Comparison of ENCODE assay signal across 23 cellular contexts in the genomic region with DNA sequence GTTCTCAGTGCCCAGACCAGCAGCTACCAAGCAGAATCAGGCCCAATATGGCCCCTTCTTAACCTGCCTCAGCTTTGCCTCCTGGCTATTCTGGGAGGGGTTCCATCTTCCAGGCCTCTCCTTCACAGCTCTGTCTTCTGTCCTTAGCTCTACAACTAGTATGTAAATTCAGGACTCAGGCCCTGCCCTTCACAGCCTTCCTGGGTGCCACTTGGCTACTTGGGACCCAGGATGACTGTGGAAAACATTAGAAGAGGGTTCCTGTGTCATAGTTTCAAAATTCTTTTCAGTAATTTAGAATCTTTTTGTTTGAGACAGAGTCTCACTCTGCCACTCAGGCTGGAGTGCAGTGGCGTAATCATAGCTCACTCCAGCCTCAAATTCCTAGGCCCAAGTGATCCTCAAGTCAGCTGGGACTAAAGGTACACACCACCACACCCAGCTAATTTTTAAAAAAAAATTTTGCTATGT.
"Had no signal": no experiment of that assay in that cellular context is flagged by ENCODE, and none has a peak within 500 bp of the region (broad histone marks: within the 10 kb centered on the region; RNA-seq: fewer than 3 reads in every experiment).

No MANE protein-coding gene starts in this region.

- H3K4me3 Mint-ChIP-seq: activated CD8-positive, alpha-beta T cell treated with anti-CD3 and anti-CD28 coated beads for 36 hours; activated T-helper 17 cell treated with anti-CD3 and anti-CD28 coated beads, Interleukin-2, amount 50 U/mL, for 72 hours; naive B cell; neural crest cell; stimulated activated effector memory CD8-positive, alpha-beta T cell treated with anti-CD3 and anti-CD28 coated beads, Interleukin-12 subunit alpha, Interleukin-12 subunit beta, amount 100 ng/mL, for 72 hours; T-cell had no signal

- ATAC-seq: activated CD8-positive, alpha-beta T cell treated with anti-CD3 and anti-CD28 coated beads for 36 hours; activated T-helper 17 cell treated with anti-CD3 and anti-CD28 coated beads, Interleukin-2, amount 50 U/mL, for 72 hours; body of pancreas; gastrocnemius medialis; left colon; mucosa of descending colon; sciatic nerve; stimulated activated effector memory CD8-positive, alpha-beta T cell treated with anti-CD3 and anti-CD28 coated beads, Interleukin-12 subunit alpha, Interleukin-12 subunit beta, amount 100 ng/mL, for 72 hours; T-cell had no signal

- H3K9me3 ChIP-seq: body of pancreas, gastrocnemius medialis, mucosa of descending colon, ovary, SK-N-SH, thoracic aorta had no signal

- H3K9me3 Mint-ChIP-seq: activated CD8-positive, alpha-beta T cell treated with anti-CD3 and anti-CD28 coated beads for 36 hours; activated T-helper 17 cell treated with anti-CD3 and anti-CD28 coated beads, Interleukin-2, amount 50 U/mL, for 72 hours; naive B cell; neural crest cell; stimulated activated effector memory CD8-positive, alpha-beta T cell treated with anti-CD3 and anti-CD28 coated beads, Interleukin-12 subunit alpha, Interleukin-12 subunit beta, amount 100 ng/mL, for 72 hours; T-cell had no signal

- H3K36me3 Mint-ChIP-seq: naive B cell; stimulated activated effector memory CD8-positive, alpha-beta T cell treated with anti-CD3 and anti-CD28 coated beads, Interleukin-12 subunit alpha, Interleukin-12 subunit beta, amount 100 ng/mL, for 72 hours; T-cell had no signal

- DNase-seq: activated CD4-positive, alpha-beta T cell treated with anti-CD3 and anti-CD28 coated beads for 48 hours; activated CD4-positive, CD25-positive, alpha-beta regulatory T cell; activated CD8-positive, alpha-beta T cell treated with anti-CD3 and anti-CD28 coated beads for 36 hours; activated naive CD4-positive, alpha-beta T cell; activated T-cell treated with anti-CD3 and anti-CD28 coated beads, Interleukin-2, amount 50 U/mL, for 1 hour; body of pancreas; caudate nucleus; dorsolateral prefrontal cortex; erythroblast; gastrocnemius medialis; head of caudate nucleus; left colon; mucosa of descending colon; naive B cell; ovary; SK-N-SH; stimulated activated CD4-positive, alpha-beta T cell treated with anti-CD3 and anti-CD28 coated beads, Interleukin-4, amount 100 ng/mL, for 24 hours; T-cell had no signal

- H3K9ac ChIP-seq: SK-N-SH had no signal

- H3K27me3 Mint-ChIP-seq: activated CD8-positive, alpha-beta T cell treated with anti-CD3 and anti-CD28 coated beads for 36 hours; naive B cell had no signal

- H3K4me3 ChIP-seq: body of pancreas, dorsolateral prefrontal cortex, gastrocnemius medialis, mucosa of descending colon, ovary, thoracic aorta had no signal

- H3K27me3 ChIP-seq: body of pancreas, dorsolateral prefrontal cortex, gastrocnemius medialis, ovary had no signal

- H3K4me1 ChIP-seq: body of pancreas, gastrocnemius medialis had no signal

- H3K36me3 ChIP-seq: gastrocnemius medialis, ovary, thoracic aorta had no signal

- H3K27ac Mint-ChIP-seq: activated CD8-positive, alpha-beta T cell treated with anti-CD3 and anti-CD28 coated beads for 36 hours; activated T-helper 17 cell treated with anti-CD3 and anti-CD28 coated beads, Interleukin-2, amount 50 U/mL, for 72 hours; naive B cell; stimulated activated effector memory CD8-positive, alpha-beta T cell treated with anti-CD3 and anti-CD28 coated beads, Interleukin-12 subunit alpha, Interleukin-12 subunit beta, amount 100 ng/mL, for 72 hours; T-cell had no signal

- H3K27ac ChIP-seq: body of pancreas, dorsolateral prefrontal cortex, gastrocnemius medialis, ovary, thoracic aorta had no signal

- H3K4me1 Mint-ChIP-seq: activated T-helper 17 cell treated with anti-CD3 and anti-CD28 coated beads, Interleukin-2, amount 50 U/mL, for 72 hours; naive B cell; neural crest cell; stimulated activated effector memory CD8-positive, alpha-beta T cell treated with anti-CD3 and anti-CD28 coated beads, Interleukin-12 subunit alpha, Interleukin-12 subunit beta, amount 100 ng/mL, for 72 hours; T-cell had no signal
